Comparison of ENCODE assay signal across 11 cellular contexts in genomic region chrX:123424546-123424945, GRCh38.
A peak's percentile ranks its signal among the peaks of the same experiment; 100 is the strongest.
DNase-seq lines count a peak whose midpoint lies in the region; ATAC-seq, FAIRE-seq and TF ChIP-seq lines count a peak whose summit lies in the region.
"Had no signal": no experiment of that assay in that cellular context is flagged by ENCODE, and none has a peak within 500 bp of the region (broad histone marks: within the 10 kb centered on the region; RNA-seq: fewer than 3 reads in every experiment).

No MANE protein-coding gene starts in this region.

- H3K79me2 ChIP-seq in GM23248 (ENCODE audit: insufficient read depth) (no peaks in the 10 kb centered on the region), keratinocyte (ENCODE audit: control insufficient read depth, insufficient read depth, low read length) (no peaks in the 10 kb centered on the region)

- no peaks in the 10 kb centered on the region for H3K9me3 ChIP-seq in GM23248 (ENCODE audit: low read depth)
- H3K9me3 ChIP-seq in keratinocyte (ENCODE audit: control insufficient read depth, low read depth, low read length) = no peaks in the 10 kb centered on the region
- H3K9me3 ChIP-seq in right atrium auricular region = no peaks in the 10 kb centered on the region
- H3K9me3 ChIP-seq: upper lobe of right lung had no signal

- H4K20me1 ChIP-seq in GM23248 (ENCODE audit: insufficient read depth) = no peaks in the 10 kb centered on the region
- H4K20me1 ChIP-seq in keratinocyte (ENCODE audit: control insufficient read depth, extremely low read depth, insufficient read depth, low read length) = no peaks in the 10 kb centered on the region

- H3K4me3 Mint-ChIP-seq in effector memory CD8-positive, alpha-beta T cell = no peak overlapping the region

- ATAC-seq in effector memory CD8-positive, alpha-beta T cell (replicated peaks) = no peak
- ATAC-seq: upper lobe of right lung had no signal

- H3K4me1 ChIP-seq in GM23248 (ENCODE audit: insufficient read depth) (peaks cover 29% of the 10 kb centered on the region), keratinocyte (ENCODE audit: control insufficient read depth, extremely low read depth, insufficient read depth, low read length) (no peaks in the 10 kb centered on the region), right atrium auricular region (no peaks in the 10 kb centered on the region)
- H3K4me1 ChIP-seq: upper lobe of right lung had no signal

- no peaks in the 10 kb centered on the region for H3K27me3 ChIP-seq in GM23248 (replicated peaks; ENCODE audit: insufficient read depth)
- no peaks in the 10 kb centered on the region for H3K27me3 ChIP-seq in keratinocyte (ENCODE audit: control insufficient read depth, extremely low read depth, insufficient read depth, low read length)
- no peaks in the 10 kb centered on the region for H3K27me3 ChIP-seq in right atrium auricular region
- H3K27me3 ChIP-seq: upper lobe of right lung had no signal

- in situ Hi-C loops in GM23248 (cut with MboI) = no loop called here

- H3K4me3 ChIP-seq in GM23248 = no peak overlapping the region
- no peak overlapping the region for H3K4me3 ChIP-seq in keratinocyte (ENCODE audit: control insufficient read depth in 2 of 3, extremely low read depth in 1 of 3, insufficient read depth in 2 of 3, low read depth in 1 of 3, low read length in 3 of 3)
- H3K4me3 ChIP-seq in right atrium auricular region = no peak overlapping the region
- H3K4me3 ChIP-seq: upper lobe of right lung had no signal

- H3K9me3 Mint-ChIP-seq in effector memory CD8-positive, alpha-beta T cell = no peaks in the 10 kb centered on the region

- H3K9me2 ChIP-seq in GM23248 (ENCODE audit: insufficient read depth) = no peaks in the 10 kb centered on the region

- no peaks in the 10 kb centered on the region for H3K9me1 ChIP-seq in keratinocyte (ENCODE audit: control insufficient read depth, extremely low read depth, insufficient read depth, low read length)

- H3K4me1 Mint-ChIP-seq in effector memory CD8-positive, alpha-beta T cell (ENCODE audit: low read depth in 2 of 2) = no peaks in the 10 kb centered on the region

- no peak for DNase-seq in GM18507 (ENCODE audit: extremely low spot score, insufficient read length, low read depth)
- peak; percentile 78 for DNase-seq in GM23248
- DNase-seq in HS-5 (ENCODE audit: low read depth) = peak; percentile 30
- DNase-seq in keratinocyte (ENCODE audit: low read depth, low spot score) = no peak
- no peak for DNase-seq in effector memory CD8-positive, alpha-beta T cell
- no peak for DNase-seq in LoVo (ENCODE audit: low spot score)
- no peak for DNase-seq in right atrium auricular region (ENCODE audit: low spot score)
- no peak for DNase-seq in OCI-M2 (lab: John Stamatoyannopoulos, UW; ENCODE audit: unreplicated experiment)
- DNase-seq: GDM1, upper lobe of right lung had no signal

- no peak overlapping the region for H3K9ac ChIP-seq in GM23248
- no peak overlapping the region for H3K9ac ChIP-seq in keratinocyte (ENCODE audit: control insufficient read depth, extremely low read depth, insufficient read depth, low read length)

- no peaks in the 10 kb centered on the region for H3K27me3 Mint-ChIP-seq in effector memory CD8-positive, alpha-beta T cell

- no peaks in the 10 kb centered on the region for H3K36me3 Mint-ChIP-seq in effector memory CD8-positive, alpha-beta T cell (ENCODE audit: insufficient read depth)

- FAIRE-seq in GM18507 (lab: Jason Lieb, UNC) (peak; percentile 74), keratinocyte (lab: Jason Lieb, UNC) (peak; percentile 76)
- FAIRE-seq: endothelial cell of umbilical vein had no signal

- H3K4me2 ChIP-seq in GM23248 (ENCODE audit: unreplicated experiment) = peak overlapping the region; percentile 80
- no peak overlapping the region for H3K4me2 ChIP-seq in keratinocyte (ENCODE audit: control insufficient read depth, extremely low read depth, insufficient read depth, low read depth, low read length)

- H3F3A ChIP-seq in GM23248 (ENCODE audit: insufficient read depth) = peaks cover 37% of the 10 kb centered on the region

- TF ChIP-seq CTCF in keratinocyte (optimal IDR thresholded peaks at IDR 0.05 in 1 of 3, IDR thresholded peaks at IDR 0.05 in 1 of 3, conservative IDR thresholded peaks at IDR 0.05 in 1 of 3; ENCODE audit: extremely low read depth in 1 of 3, insufficient read depth in 2 of 3, low read length in 3 of 3) (no peak), right atrium auricular region (IDR thresholded peaks at IDR 0.05) (no peak)

- H3K27ac ChIP-seq in GM23248 = peak overlapping the region; percentile 70
- H3K27ac ChIP-seq in keratinocyte (ENCODE audit: control insufficient read depth, insufficient read depth, low read length) = no peak overlapping the region
- H3K27ac ChIP-seq in right atrium auricular region = no peak overlapping the region
- H3K27ac ChIP-seq: upper lobe of right lung had no signal

- H3K36me3 ChIP-seq in GM23248 (ENCODE audit: low read depth) (no peaks in the 10 kb centered on the region; the same call in 1 of the 2 replicates), keratinocyte (ENCODE audit: control insufficient read depth in 2 of 2, extremely low read depth in 1 of 2, insufficient read depth in 2 of 2, low read length in 2 of 2) (no peaks in the 10 kb centered on the region), right atrium auricular region (no peaks in the 10 kb centered on the region)
- H3K36me3 ChIP-seq: upper lobe of right lung had no signal

- dilution Hi-C loops in keratinocyte (cut with MboI; ENCODE audit: extremely low pct_ligation_motif_present, low sequenced_read_pairs) = no loop called here

- no peak overlapping the region for H3K27ac Mint-ChIP-seq in effector memory CD8-positive, alpha-beta T cell

- H2AFZ ChIP-seq in GM23248 (no peak overlapping the region), keratinocyte (ENCODE audit: control insufficient read depth, low read length) (no peak overlapping the region)

Comparison
In these comparisons a context has a peak if more than half of its experiments do, and no peak if none do; other contexts are left out.
1. DNase-seq: peak in GM23248 (single experiment) and HS-5 (single experiment); none in GM18507 (single experiment), keratinocyte (single experiment), effector memory CD8-positive, alpha-beta T cell (0 of 3), LoVo (single experiment), right atrium auricular region (single experiment) and OCI-M2 (single experiment).